11 cellular contexts compared by ENCODE assay signal in genomic region chr10:89342219-89342966, GRCh38. TPM values are rescaled to one million over a fixed set of nuclear protein-coding genes. Genes with fewer than 3 reads are reported as not detected.
A peak's percentile ranks its signal among the peaks of the same experiment; 100 is the strongest.
DNase-seq lines count a peak whose midpoint lies in the region; ATAC-seq and TF ChIP-seq lines count a peak whose summit lies in the region.
"Had no signal": no experiment of that assay in that cellular context is flagged by ENCODE, and none has a peak within 500 bp of the region (broad histone marks: within the 10 kb centered on the region; RNA-seq: fewer than 3 reads in every experiment).

No MANE protein-coding gene starts in this region.

- H3K4me3 Mint-ChIP-seq in glutamatergic neuron (ENCODE audit: unreplicated experiment): no peak overlapping the region

- H3K9me3 Mint-ChIP-seq in glutamatergic neuron (ENCODE audit: unreplicated experiment): peaks cover 2% of the 10 kb centered on the region

- no peak overlapping the region for H3K27ac Mint-ChIP-seq in glutamatergic neuron (ENCODE audit: unreplicated experiment)

- H3K27me3 ChIP-seq in lung (ENCODE audit: control insufficient read depth, insufficient read depth): no peaks in the 10 kb centered on the region
- H3K27me3 ChIP-seq: colonic mucosa had no signal

- intact Hi-C loops in Right ventricle myocardium superior (cut with DNase I): no loop called here
- intact Hi-C loops in cardiac septum (cut with DNase I): no loop called here

- no peaks in the 10 kb centered on the region for H3K36me3 Mint-ChIP-seq in glutamatergic neuron (ENCODE audit: unreplicated experiment)

- ATAC-seq in Right ventricle myocardium superior (ENCODE audit: poor library complexity) (peak; percentile 21), lung (ENCODE audit: insufficient read depth, low FRiP score) (no peak)

- peak; percentile 61 for DNase-seq in Right ventricle myocardium superior
- DNase-seq in cardiac septum (ENCODE audit: low spot score): no peak
- DNase-seq in lung (ENCODE audit: low spot score): peak; percentile 45
- DNase-seq in stimulated activated naive CD4-positive, alpha-beta T cell (lab: John Stamatoyannopoulos, UW): no peak
- DNase-seq in glutamatergic neuron: no peak
- DNase-seq in NCI-H526 (lab: John Stamatoyannopoulos, UW): no peak
- no peak for DNase-seq in stimulated activated CD8-positive, alpha-beta memory T cell treated with anti-CD3 and anti-CD28 coated beads, Interleukin-4, amount 100 ng/mL, for 48 hours
- DNase-seq: colonic mucosa had no signal

- H3K4me1 ChIP-seq in lung (ENCODE audit: control insufficient read depth in 2 of 2, insufficient read depth in 2 of 2, low read length in 2 of 2): peaks cover 6 to 9% of the 10 kb centered on the region in 2 donors

- H3K27me3 Mint-ChIP-seq in glutamatergic neuron (ENCODE audit: unreplicated experiment): peaks cover 3% of the 10 kb centered on the region

- H3K27ac ChIP-seq in cingulate gyrus (ENCODE audit: low read depth, low read length) (peak overlapping the region; percentile 94), lung (ENCODE audit: low read depth in 1 of 2, low read length in 1 of 2) (no peak overlapping the region)
- H3K27ac ChIP-seq: colonic mucosa had no signal

- TF ChIP-seq CTCF in lung (IDR thresholded peaks at IDR 0.05; ENCODE audit: control extremely low read depth, extremely low read depth) (no peak), glutamatergic neuron (IDR thresholded peaks at IDR 0.05; ENCODE audit: partially characterized antibody, unreplicated experiment) (no peak)

- H3K4me3 ChIP-seq in lung: no peak overlapping the region
- H3K4me3 ChIP-seq: colonic mucosa, skin epidermis had no signal

- H3K36me3 ChIP-seq in lung (ENCODE audit: control insufficient read depth in 2 of 2, insufficient read depth in 2 of 2, low read length in 2 of 2): peaks cover 13 to 20% of the 10 kb centered on the region in 2 donors
- H3K36me3 ChIP-seq: colonic mucosa had no signal

- H3K4me1 Mint-ChIP-seq in glutamatergic neuron (ENCODE audit: low read depth, unreplicated experiment): peaks cover 5% of the 10 kb centered on the region

- 68 to 74% methylated on average over 3 of the region's 3 CpGs for WGBS in lung, 2 donors

- H3K9me3 ChIP-seq in lung (ENCODE audit: control insufficient read depth in 2 of 2, insufficient read depth in 1 of 2, low read length in 1 of 2): no peaks in the 10 kb centered on the region
- H3K9me3 ChIP-seq: colonic mucosa had no signal

RNA-seq across cellular contexts. Expression of gene IFIT3, which starts 14.6 kb away (rescaled TPM):
- total RNA-seq in Right ventricle myocardium superior (5.9 TPM), cardiac septum (6.8 TPM), lung (10 to 100 TPM; 17.3 to 27.2 TPM), glutamatergic neuron (ENCODE audit: unreplicated experiment) (not detected)
- 10 to 100 TPM; 12.6 to 47.7 TPM for polyA plus RNA-seq in lung

RNA-seq across cellular contexts. Expression of gene IFIT1B, which starts 35.5 kb away (rescaled TPM):
- total RNA-seq in Right ventricle myocardium superior (not detected), cardiac septum (0.81 TPM), lung (1 to 10 TPM in 1 of 2 donors, under 1 TPM in 1; 0.21 to 3.7 TPM), glutamatergic neuron (ENCODE audit: unreplicated experiment) (not detected)
- polyA plus RNA-seq in lung: not detected
- total RNA-seq: colonic mucosa; T-helper 2 cell treated with Interferon-gamma antibody and Interleukin-4, amounts not matched to agents 100 ng/mL and 5 ng/mL, for 36 hours had no signal

RNA-seq across cellular contexts. Expression of gene IFIT2, which starts 40.5 kb away (rescaled TPM):
- total RNA-seq in Right ventricle myocardium superior: 4.3 TPM
- total RNA-seq in cardiac septum: 4.3 TPM
- 10 to 100 TPM; 12.1 to 16.0 TPM for total RNA-seq in lung
- polyA plus RNA-seq in lung: 10 to 100 TPM in 1 of 2 donors, 1 to 10 TPM in 1; 8.1 to 17.8 TPM
- not detected for total RNA-seq in glutamatergic neuron (ENCODE audit: unreplicated experiment)

RNA-seq across cellular contexts. Expression of gene IFIT1, which starts 50.0 kb away (rescaled TPM):
- total RNA-seq in Right ventricle myocardium superior (28.1 TPM), cardiac septum (9.8 TPM), lung (10 to 100 TPM; 11.1 to 16.9 TPM), glutamatergic neuron (ENCODE audit: unreplicated experiment) (not detected)
- polyA plus RNA-seq in lung: 10 to 100 TPM; 13.1 to 17.7 TPM

Comparison
In these comparisons a context has a peak if more than half of its experiments do, and no peak if none do; other contexts are left out.
1. DNase-seq: peak in Right ventricle myocardium superior (single experiment) and lung (single experiment); none in cardiac septum (single experiment), stimulated activated naive CD4-positive, alpha-beta T cell (0 of 6), glutamatergic neuron (single experiment), NCI-H526 (0 of 2) and stimulated activated CD8-positive, alpha-beta memory T cell treated with anti-CD3 and anti-CD28 coated beads, Interleukin-4, amount 100 ng/mL, for 48 hours (single experiment).